Comparison of ENCODE assay signal across 8 cellular contexts in genomic region chr7:149838224-149838991, GRCh38. TPM values are rescaled to one million over a fixed set of nuclear protein-coding genes. Genes with fewer than 3 reads are reported as not detected.
DNase-seq lines count a peak whose midpoint lies in the region; ATAC-seq and TF ChIP-seq lines count a peak whose summit lies in the region.

ZNF862 (plus strand) TSS chr7:149838375; CDS start chr7:149838612, 237 bp downstream.

- DNase-seq in GM06990 (ENCODE audit: extremely low read depth, insufficient read length) (peak; percentile 98), NCI-H1092 (lab: John Stamatoyannopoulos, UW) (peak; percentile 99), globus pallidus (ENCODE audit: low spot score) (peak; percentile 98), occipital lobe (lab: John Stamatoyannopoulos, UW) (peak; percentile 99)

- H3K36me3 ChIP-seq in GM06990 (ENCODE audit: control insufficient read depth, insufficient read depth, low read length): no peaks in the 10 kb centered on the region

- H3K27me3 Mint-ChIP-seq in activated naive CD4-positive, alpha-beta T cell treated with anti-CD3 and anti-CD28 coated beads, Interleukin-2, amount 50 U/mL, for 24 hours: no peaks in the 10 kb centered on the region

- peak within 1 kb of the TSS; percentile 92 for H3K27ac Mint-ChIP-seq in activated naive CD4-positive, alpha-beta T cell treated with anti-CD3 and anti-CD28 coated beads, Interleukin-2, amount 50 U/mL, for 24 hours

- no peak for TF ChIP-seq CTCF in GM06990 (IDR thresholded peaks at IDR 0.05; ENCODE audit: insufficient read depth, low read length, poor library complexity, severe bottlenecking)

- no peaks in the 10 kb centered on the region for H3K9me3 Mint-ChIP-seq in activated naive CD4-positive, alpha-beta T cell treated with anti-CD3 and anti-CD28 coated beads, Interleukin-2, amount 50 U/mL, for 24 hours

- H3K36me3 Mint-ChIP-seq in activated naive CD4-positive, alpha-beta T cell treated with anti-CD3 and anti-CD28 coated beads, Interleukin-2, amount 50 U/mL, for 24 hours: peaks cover 1% of the 10 kb centered on the region

- peak within 1 kb of the TSS; percentile 89 for H3K4me3 ChIP-seq in GM06990 (replicated peaks; ENCODE audit: low read depth, low read length)

- peaks cover 39% of the 10 kb centered on the region for H3K4me1 Mint-ChIP-seq in activated naive CD4-positive, alpha-beta T cell treated with anti-CD3 and anti-CD28 coated beads, Interleukin-2, amount 50 U/mL, for 24 hours

- ATAC-seq in HG02588 (IDR thresholded peaks at IDR 0.05; ENCODE audit: unreplicated experiment): peak; percentile 99
- peak; percentile 98 for ATAC-seq in SK-N-SH treated with all-trans-retinoic acid at 6 μM for 48 hours

- H3K4me3 Mint-ChIP-seq in activated naive CD4-positive, alpha-beta T cell treated with anti-CD3 and anti-CD28 coated beads, Interleukin-2, amount 50 U/mL, for 24 hours: peak within 1 kb of the TSS; percentile 91

- H3K27ac ChIP-seq in temporal lobe (ENCODE audit: low read depth, low read length): peak within 1 kb of the TSS; percentile 22

- no peaks in the 10 kb centered on the region for H3K27me3 ChIP-seq in GM06990 (replicated peaks; ENCODE audit: control insufficient read depth, insufficient read depth, low read length)

TF ChIP-seq in SK-N-SH treated with all-trans-retinoic acid at 6 μM for 48 hours, 23 proteins besides CTCF, POLR2A, EP300 and RAD21:
- TF ChIP-seq PATZ1 (CRISPR knock-in tag; IDR thresholded peaks at IDR 0.05; ENCODE audit: borderline replicate concordance): peak; percentile 40; the same call in 1 of the 2 replicates
- TF ChIP-seq SNAI2 (CRISPR knock-in tag; IDR thresholded peaks at IDR 0.05): no peak
- no peak for TF ChIP-seq POU6F1 (CRISPR knock-in tag; IDR thresholded peaks at IDR 0.05; ENCODE audit: borderline replicate concordance, low read depth)
- TF ChIP-seq ZFP3 (CRISPR knock-in tag; IDR thresholded peaks at IDR 0.05): peak; percentile 66; the same call in 1 of the 2 replicates
- TF ChIP-seq CSDC2 (CRISPR knock-in tag; IDR thresholded peaks at IDR 0.05): 0 out of 2 replicates have a peak, but pooled peaks have one; percentile 30
- no peak for TF ChIP-seq PPARA (CRISPR knock-in tag; IDR thresholded peaks at IDR 0.05; ENCODE audit: borderline replicate concordance)
- 0 out of 2 replicates have a peak, but pooled peaks have one; percentile 27 for TF ChIP-seq TSHZ2 (CRISPR knock-in tag; IDR thresholded peaks at IDR 0.05)
- peak; percentile 21; the same call in 1 of the 2 replicates for TF ChIP-seq ZC3H10 (CRISPR knock-in tag; IDR thresholded peaks at IDR 0.05)

RNA-seq across cellular contexts. Expression of gene ZNF862, which starts in this region (rescaled TPM):
- 10.0 TPM for total RNA-seq in occipital lobe
- total RNA-seq in temporal lobe: 11.8 TPM

Comparison
In these comparisons a context has a peak if more than half of its experiments do, and no peak if none do; other contexts are left out.
1. Peak in every context shown above with its lines: DNase-seq, ATAC-seq, H3K4me3 ChIP-seq and H3K27ac ChIP-seq.